Comparison of ENCODE assay signal across 11 cellular contexts in the genomic region with DNA sequence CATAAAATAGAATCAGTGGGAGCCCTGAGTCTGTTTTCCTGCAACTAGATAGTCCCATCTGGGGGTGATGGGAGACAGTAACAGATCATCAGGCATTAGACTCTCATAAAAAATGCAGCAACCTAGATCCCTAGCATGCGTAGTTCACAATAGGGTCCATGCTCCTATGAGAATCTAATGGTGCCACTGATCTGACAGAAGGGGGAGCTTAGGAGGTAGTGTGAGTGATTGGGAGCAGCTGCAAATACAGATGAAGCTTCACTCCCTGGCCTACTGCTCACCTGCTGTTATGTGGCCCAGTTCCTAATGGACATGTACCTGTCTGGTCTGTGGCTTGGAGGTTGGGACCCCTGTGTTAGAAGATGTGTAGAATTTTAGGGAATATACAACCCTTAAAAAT.
DNase-seq lines count a peak whose midpoint lies in the region; ATAC-seq and TF ChIP-seq lines count a peak whose summit lies in the region.
"Had no signal": no experiment of that assay in that cellular context is flagged by ENCODE, and none has a peak within 500 bp of the region (broad histone marks: within the 10 kb centered on the region; RNA-seq: fewer than 3 reads in every experiment).

No MANE protein-coding gene starts in this region.

- H4K20me1 ChIP-seq in Karpas-422 (ENCODE audit: insufficient read depth, low read depth, low read length): no peaks in the 10 kb centered on the region

- H3K36me3 ChIP-seq in Karpas-422 (ENCODE audit: insufficient read depth, low read length) (no peaks in the 10 kb centered on the region), mesenchymal stem cell (ENCODE audit: control insufficient read depth in 1 of 2, insufficient read depth in 2 of 2, low read depth in 1 of 2, low read length in 2 of 2) (no peaks in the 10 kb centered on the region)
- H3K36me3 ChIP-seq: uterus had no signal

- peak; percentile 6 for DNase-seq in NCI-H1694 treated with DMSO at 0.1 percent for 48 hours (lab: John Stamatoyannopoulos, UW)
- DNase-seq in NCI-H1694 (lab: John Stamatoyannopoulos, UW): no peak
- peak; percentile 66 for DNase-seq in Karpas-422
- DNase-seq in mesenchymal stem cell: peak; percentile 11
- DNase-seq in stimulated activated CD4-positive, alpha-beta T cell treated with anti-CD3 and anti-CD28 coated beads, Interleukin-4, amount 100 ng/mL, for 24 hours: no peak
- DNase-seq: activated CD4-positive, alpha-beta T cell treated with anti-CD3 and anti-CD28 coated beads, Interleukin-2, amount 50 U/mL, for 48 hours; activated naive CD4-positive, alpha-beta T cell treated with anti-CD3 and anti-CD28 coated beads, Interleukin-2, amount 10 ng/mL, durations not matched to agents 7 days and 5 days; uterus had no signal

- H3K9ac ChIP-seq in Karpas-422 (ENCODE audit: low read length): no peak overlapping the region
- H3K9ac ChIP-seq in mesenchymal stem cell (ENCODE audit: low read length): no peak overlapping the region

- H2BK5ac ChIP-seq in mesenchymal stem cell (ENCODE audit: low read depth, low read length, poor library complexity, severe bottlenecking): no peak overlapping the region

- TF ChIP-seq CTCF in VCaP (conservative IDR thresholded peaks at IDR 0.05): peak; percentile 78

- no peak overlapping the region for H2AFZ ChIP-seq in Karpas-422 (ENCODE audit: low read length)
- no peak overlapping the region for H2AFZ ChIP-seq in mesenchymal stem cell (ENCODE audit: low read depth, low read length)

- 100% methylated on average over 1 of the region's 1 CpG for WGBS in mesenchymal stem cell

- no peak overlapping the region for H2BK120ac ChIP-seq in mesenchymal stem cell (ENCODE audit: low read depth, low read length)

- no peak overlapping the region for H2AK5ac ChIP-seq in mesenchymal stem cell (ENCODE audit: low read length, severe bottlenecking)

- H3K27me3 ChIP-seq in Karpas-422 (ENCODE audit: low read length): no peaks in the 10 kb centered on the region
- H3K27me3 ChIP-seq in mesenchymal stem cell (ENCODE audit: control insufficient read depth in 1 of 2, insufficient read depth in 1 of 2, low read length in 2 of 2): no peaks in the 10 kb centered on the region
- H3K27me3 ChIP-seq: uterus had no signal

- H3K9me2 ChIP-seq in Karpas-422 (replicated peaks; ENCODE audit: insufficient read depth, low read length): no peaks in the 10 kb centered on the region

- H3K27ac ChIP-seq in Karpas-422 (ENCODE audit: low read length) (no peak overlapping the region), VCaP (no peak overlapping the region), mesenchymal stem cell (ENCODE audit: low read length, poor library complexity, severe bottlenecking) (no peak overlapping the region)
- H3K27ac ChIP-seq: uterus had no signal

- no peaks in the 10 kb centered on the region for H3K79me2 ChIP-seq in Karpas-422 (ENCODE audit: low read length)

- no peaks in the 10 kb centered on the region for H3K79me1 ChIP-seq in mesenchymal stem cell (replicated peaks; ENCODE audit: low read length, poor library complexity, severe bottlenecking)

- no peak overlapping the region for H2BK15ac ChIP-seq in mesenchymal stem cell (ENCODE audit: low read depth, poor library complexity, severe bottlenecking)

- H4K91ac ChIP-seq in mesenchymal stem cell (ENCODE audit: low read length): no peak overlapping the region

- no peak for ATAC-seq in HG03469 (IDR thresholded peaks at IDR 0.05; ENCODE audit: unreplicated experiment)
- no peak for ATAC-seq in HG03135 (IDR thresholded peaks at IDR 0.05; ENCODE audit: unreplicated experiment)

- H3K9me3 ChIP-seq in Karpas-422 (ENCODE audit: low read length) (no peaks in the 10 kb centered on the region), mesenchymal stem cell (ENCODE audit: control insufficient read depth, low read length) (peaks cover 4% of the 10 kb centered on the region)
- H3K9me3 ChIP-seq: uterus had no signal

- no peak overlapping the region for H3K4ac ChIP-seq in mesenchymal stem cell (ENCODE audit: low read depth in 1 of 2, low read length in 2 of 2)

- no peaks in the 10 kb centered on the region for H3K4me1 ChIP-seq in Karpas-422 (ENCODE audit: low read length)
- no peaks in the 10 kb centered on the region for H3K4me1 ChIP-seq in mesenchymal stem cell (ENCODE audit: control insufficient read depth, insufficient read depth, low read depth, low read length)
- H3K4me1 ChIP-seq: uterus had no signal

- H3K14ac ChIP-seq in mesenchymal stem cell (ENCODE audit: low read length in 2 of 2): no peak overlapping the region

- no peak overlapping the region for H3K4me2 ChIP-seq in Karpas-422 (ENCODE audit: low read depth, low read length, poor library complexity, severe bottlenecking)
- H3K4me2 ChIP-seq in mesenchymal stem cell (ENCODE audit: low read length, poor library complexity, severe bottlenecking): no peak overlapping the region

- H3K18ac ChIP-seq in mesenchymal stem cell (ENCODE audit: low read depth in 1 of 2, low read length in 2 of 2): no peak overlapping the region

- H3K4me3 ChIP-seq in Karpas-422 (ENCODE audit: low read length) (no peak overlapping the region), mesenchymal stem cell (ENCODE audit: insufficient read depth in 1 of 2, low read depth in 1 of 2, low read length in 2 of 2) (no peak overlapping the region)
- H3K4me3 ChIP-seq: uterus had no signal

- H2BK12ac ChIP-seq in mesenchymal stem cell (ENCODE audit: low read length in 2 of 2): no peak overlapping the region

- H4K8ac ChIP-seq in mesenchymal stem cell (ENCODE audit: low read length): no peak overlapping the region

- no peak overlapping the region for H3K23ac ChIP-seq in mesenchymal stem cell (ENCODE audit: low read length in 2 of 2)

Comparison
In these comparisons a context has a peak if more than half of its experiments do, and no peak if none do; other contexts are left out.
1. DNase-seq: peak in NCI-H1694 treated with DMSO at 0.1 percent for 48 hours (single experiment), Karpas-422 (single experiment) and mesenchymal stem cell (single experiment); none in NCI-H1694 (single experiment) and stimulated activated CD4-positive, alpha-beta T cell treated with anti-CD3 and anti-CD28 coated beads, Interleukin-4, amount 100 ng/mL, for 24 hours (single experiment).